8 cellular contexts compared by ENCODE assay signal in genomic region chr4:88456757-88457306, GRCh38. TPM values are rescaled to one million over a fixed set of nuclear protein-coding genes. Genes with fewer than 3 reads are reported as not detected.
DNase-seq lines count a peak whose midpoint lies in the region; ATAC-seq and FAIRE-seq lines count a peak whose summit lies in the region.

Gene HERC5, plus strand, starts transcription at chr4:88457119. Its CDS starts 151 bp downstream, at chr4:88457270.

- H3K9me3 ChIP-seq in neuron (ENCODE audit: low read length), result no peaks in the 10 kb centered on the region

- H3K4me3 ChIP-seq in neuron (ENCODE audit: low read length), result peak within 1 kb of the TSS; percentile 55

- H3K36me3 ChIP-seq in neuron (ENCODE audit: insufficient read depth, low read length), result no peaks in the 10 kb centered on the region

- FAIRE-seq in frontal cortex (lab: Jason Lieb, UNC), result no peak

- peak within 1 kb of the TSS; percentile 92 for H2AFZ ChIP-seq in neuron (ENCODE audit: low read depth, low read length)

- H3K4me1 ChIP-seq in neuron (ENCODE audit: insufficient read depth, low read length), result peaks cover 4% of the 10 kb centered on the region

- peak; percentile 93 for ATAC-seq in GM21526 (IDR thresholded peaks at IDR 0.05; ENCODE audit: low FRiP score, unreplicated experiment)

- DNase-seq in DMS53 treated with DMSO at 0.1 percent for 48 hours (lab: John Stamatoyannopoulos, UW; ENCODE audit: unreplicated experiment) (peak; percentile 83), HuH-7 (ENCODE audit: low spot score) (peak; percentile 84), SHP77 treated with DMSO at 0.1 percent for 48 hours (lab: John Stamatoyannopoulos, UW) (peak; percentile 25), activated gamma-delta T cell treated with Interleukin-2 at 50 U/mL for 16 hours (peak; percentile 89), frontal cortex (ENCODE audit: low spot score in 2 of 2) (peak; percentile 84 to 90), stromal cell of bone marrow (ENCODE audit: low read depth) (peak; percentile 79)

- peaks cover 28% of the 10 kb centered on the region for H3K27me3 ChIP-seq in neuron (ENCODE audit: insufficient read depth, low read length)

RNA-seq across cellular contexts. Expression of gene HERC5, which starts in this region (rescaled TPM):
- total RNA-seq in frontal cortex, result 2.4 TPM

Comparison
In these comparisons a context has a peak if more than half of its experiments do, and no peak if none do; other contexts are left out.
1. Peak in every context shown above with its lines: DNase-seq, ATAC-seq and H3K4me3 ChIP-seq.
2. DNase-seq: peak in every context shown above with its lines; median percentile 89 in activated gamma-delta T cell treated with Interleukin-2 at 50 U/mL for 16 hours; 87 in frontal cortex; 84 in HuH-7; 83 in DMS53 treated with DMSO at 0.1 percent for 48 hours; 79 in stromal cell of bone marrow; 25 in SHP77 treated with DMSO at 0.1 percent for 48 hours.